In the genomic region with DNA sequence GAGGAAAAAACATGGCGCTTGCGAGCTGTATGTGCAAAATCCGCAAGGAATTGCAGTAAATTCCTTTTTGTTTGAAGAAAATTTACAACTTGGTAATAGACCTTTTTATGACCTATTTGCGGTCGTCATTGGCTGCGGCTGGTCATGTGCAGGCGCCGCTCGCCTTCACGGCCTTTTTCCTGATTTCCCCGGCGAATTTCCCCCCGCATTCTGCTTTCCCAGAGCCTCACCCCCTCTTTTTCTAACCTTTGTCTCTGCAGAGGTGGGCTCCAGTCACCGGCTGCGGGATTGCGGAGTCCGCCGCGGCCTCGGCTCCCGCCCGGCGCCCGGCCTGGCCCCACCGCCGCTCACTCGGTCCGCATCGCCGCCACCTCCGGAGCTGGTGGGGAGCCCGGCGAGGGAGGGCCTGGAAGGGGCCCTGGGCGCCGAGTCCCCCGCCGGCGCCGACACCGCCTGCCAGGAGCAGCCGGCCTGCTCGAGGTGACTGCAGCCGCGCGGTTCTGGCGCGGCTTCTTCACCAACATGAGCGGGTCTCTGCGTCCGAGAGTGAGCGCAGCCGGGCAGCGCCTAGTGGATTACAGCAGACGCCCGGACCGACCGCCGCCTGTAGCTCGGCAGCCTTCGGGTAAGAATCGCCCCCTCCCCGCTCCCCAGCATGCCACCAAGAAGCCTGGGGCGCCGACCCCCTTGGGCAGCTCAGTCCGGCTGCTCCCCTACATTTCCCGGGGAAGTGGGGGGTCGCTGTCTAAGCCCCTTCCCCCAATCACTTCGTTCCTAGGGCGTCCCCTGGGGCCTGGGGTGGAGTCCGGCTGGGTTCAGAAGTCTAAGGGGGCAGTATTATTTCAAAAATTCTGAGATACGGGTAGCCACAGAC, we compare ENCODE assay signal across 1 cellular context.
A peak's percentile ranks its signal among the peaks of the same experiment; 100 is the strongest.
TF ChIP-seq lines count a peak whose summit lies in the region.

No MANE protein-coding gene starts in this region.

TF ChIP-seq in H1, 55 proteins besides CTCF, POLR2A, EP300 and RAD21:
- TF ChIP-seq MAFK (IDR thresholded peaks at IDR 0.05; ENCODE audit: low read depth, low read length) = no peak
- TF ChIP-seq, protein P1, sequence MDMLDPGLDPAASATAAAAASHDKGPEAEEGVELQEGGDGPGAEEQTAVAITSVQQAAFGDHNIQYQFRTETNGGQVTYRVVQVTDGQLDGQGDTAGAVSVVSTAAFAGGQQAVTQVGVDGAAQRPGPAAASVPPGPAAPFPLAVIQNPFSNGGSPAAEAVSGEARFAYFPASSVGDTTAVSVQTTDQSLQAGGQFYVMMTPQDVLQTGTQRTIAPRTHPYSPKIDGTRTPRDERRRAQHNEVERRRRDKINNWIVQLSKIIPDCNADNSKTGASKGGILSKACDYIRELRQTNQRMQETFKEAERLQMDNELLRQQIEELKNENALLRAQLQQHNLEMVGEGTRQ (IDR thresholded peaks at IDR 0.05; ENCODE audit: low read length) = peak; percentile 45; the same call in 1 of the 2 replicates
- peak; percentile 96 for TF ChIP-seq EZH2 (IDR thresholded peaks at IDR 0.05; ENCODE audit: low read depth, low read length, severe bottlenecking)
- no peak for TF ChIP-seq FOSL1 (IDR thresholded peaks at IDR 0.05; ENCODE audit: insufficient read depth, low read depth, low read length)
- no peak for TF ChIP-seq SIX5 (IDR thresholded peaks at IDR 0.05; ENCODE audit: low read depth, low read length)
- no peak for TF ChIP-seq PHF8 (conservative IDR thresholded peaks at IDR 0.05; ENCODE audit: low read depth, low read length)
- no peak for TF ChIP-seq KDM1A (IDR thresholded peaks at IDR 0.05; ENCODE audit: borderline replicate concordance, low read length)
- peak; percentile 97 for TF ChIP-seq SUZ12 (IDR thresholded peaks at IDR 0.05; ENCODE audit: low read length)
- TF ChIP-seq RNF2 (IDR thresholded peaks at IDR 0.05; ENCODE audit: borderline replicate concordance, low read depth, low read length, missing control alignments, poor library complexity, severe bottlenecking) = peak; percentile 85
- no peak for TF ChIP-seq BCL11A (IDR thresholded peaks at IDR 0.05; ENCODE audit: low read depth in 2 of 2, low read length in 2 of 2)
- no peak for TF ChIP-seq BRCA1 (IDR thresholded peaks at IDR 0.05; ENCODE audit: low read depth, low read length)
- TF ChIP-seq KDM4A (IDR thresholded peaks at IDR 0.05; ENCODE audit: low read depth, low read length, severe bottlenecking) = peak; percentile 51
- no peak for TF ChIP-seq TAF1 (IDR thresholded peaks at IDR 0.05; ENCODE audit: low read depth, low read length)
- peak; percentile 60; the same call in 1 of the 2 replicates for TF ChIP-seq CBX8 (IDR thresholded peaks at IDR 0.05; ENCODE audit: borderline replicate concordance, low read depth, low read length)
- no peak for TF ChIP-seq SIRT6 (IDR thresholded peaks at IDR 0.05; ENCODE audit: low read length)
- no peak; the same call in 1 of the 2 replicates for TF ChIP-seq SP1 (IDR thresholded peaks at IDR 0.05; ENCODE audit: low read depth, low read length)
- TF ChIP-seq ASH2L (IDR thresholded peaks at IDR 0.05; ENCODE audit: low read length) = peak; percentile 53
- TF ChIP-seq POLR2AphosphoS5 (IDR thresholded peaks at IDR 0.05; ENCODE audit: low read depth, low read length) = no peak
- TF ChIP-seq, protein P2, sequence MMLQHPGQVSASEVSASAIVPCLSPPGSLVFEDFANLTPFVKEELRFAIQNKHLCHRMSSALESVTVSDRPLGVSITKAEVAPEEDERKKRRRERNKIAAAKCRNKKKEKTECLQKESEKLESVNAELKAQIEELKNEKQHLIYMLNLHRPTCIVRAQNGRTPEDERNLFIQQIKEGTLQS (IDR thresholded peaks at IDR 0.05; ENCODE audit: insufficient read depth, low read depth, low read length) = no peak
- TF ChIP-seq GTF2F1 (IDR thresholded peaks at IDR 0.05; ENCODE audit: borderline replicate concordance, low read depth, low read length) = no peak
- no peak for TF ChIP-seq RBBP5 (IDR thresholded peaks at IDR 0.05; ENCODE audit: borderline replicate concordance, low read depth, low read length)
- TF ChIP-seq JUND (IDR thresholded peaks at IDR 0.05; ENCODE audit: low read length) = no peak
- no peak for TF ChIP-seq EGR1 (IDR thresholded peaks at IDR 0.05; ENCODE audit: borderline replicate concordance, low read depth, low read length)
- TF ChIP-seq RXRA (IDR thresholded peaks at IDR 0.05; ENCODE audit: insufficient read depth, low read depth, low read length) = no peak
- no peak for TF ChIP-seq KDM5A (IDR thresholded peaks at IDR 0.05; ENCODE audit: low read length)
